ENCODE assay signal across 1 cellular context in genomic region chr5:14449052-14449661, GRCh38.
TF ChIP-seq lines count a peak whose summit lies in the region.

No MANE protein-coding gene starts in this region.

TF ChIP-seq in HEK293, 187 proteins besides CTCF, POLR2A, EP300 and RAD21 (continued from another document and continues in another):
- TF ChIP-seq ZNF24 (tag by site-specific recombination; IDR thresholded peaks at IDR 0.05) (no peak), ZNF239 (tag by site-specific recombination; IDR thresholded peaks at IDR 0.05) (no peak), TRIM28 (IDR thresholded peaks at IDR 0.05; ENCODE audit: borderline replicate concordance, low read length) (no peak), PRDM1 (tag by site-specific recombination; IDR thresholded peaks at IDR 0.05) (no peak), ZNF514 (tag by site-specific recombination; IDR thresholded peaks at IDR 0.05) (no peak), TSHZ1 (tag by site-specific recombination; IDR thresholded peaks at IDR 0.05; ENCODE audit: borderline replicate concordance) (no peak), ZNF214 (tag by site-specific recombination; IDR thresholded peaks at IDR 0.05; ENCODE audit: borderline replicate concordance) (no peak), YY1 (tag by site-specific recombination; IDR thresholded peaks at IDR 0.05) (peak; percentile 46; the same call in 1 of the 2 replicates), ZNF121 (tag by site-specific recombination; IDR thresholded peaks at IDR 0.05) (no peak), ZFP3 (tag by site-specific recombination; IDR thresholded peaks at IDR 0.05; ENCODE audit: low read depth) (no peak), ZNF174 (tag by site-specific recombination; IDR thresholded peaks at IDR 0.05) (no peak), GLIS2 (tag by site-specific recombination; IDR thresholded peaks at IDR 0.05) (peak; percentile 60), ZBTB10 (tag by site-specific recombination; IDR thresholded peaks at IDR 0.05) (no peak), ZBTB49 (tag by site-specific recombination; IDR thresholded peaks at IDR 0.05; ENCODE audit: low read depth) (no peak), ZNF596 (tag by site-specific recombination; IDR thresholded peaks at IDR 0.05) (peak; percentile 9; the same call in 1 of the 2 replicates), ZNF792 (tag by site-specific recombination; IDR thresholded peaks at IDR 0.05) (no peak), ZNF248 (tag by site-specific recombination; IDR thresholded peaks at IDR 0.05) (no peak), SCRT1 (tag by site-specific recombination; IDR thresholded peaks at IDR 0.05; ENCODE audit: borderline replicate concordance) (0 out of 2 replicates have a peak, but pooled peaks have one; percentile 41), ZIC2 (tag by site-specific recombination; IDR thresholded peaks at IDR 0.05) (peak; percentile 23; the same call in 1 of the 2 replicates), ZNF280C (tag by site-specific recombination; IDR thresholded peaks at IDR 0.05) (no peak), ZSCAN23 (tag by site-specific recombination; IDR thresholded peaks at IDR 0.05) (no peak), ZNF513 (tag by site-specific recombination; IDR thresholded peaks at IDR 0.05) (no peak), RBAK (tag by site-specific recombination; IDR thresholded peaks at IDR 0.05) (no peak), ZFP69B (tag by site-specific recombination; IDR thresholded peaks at IDR 0.05) (no peak), ZBTB20 (tag by site-specific recombination; IDR thresholded peaks at IDR 0.05) (no peak), ELK4 (IDR thresholded peaks at IDR 0.05; ENCODE audit: borderline replicate concordance, low read depth, low read length) (no peak)
- TF ChIP-seq, protein P1, sequence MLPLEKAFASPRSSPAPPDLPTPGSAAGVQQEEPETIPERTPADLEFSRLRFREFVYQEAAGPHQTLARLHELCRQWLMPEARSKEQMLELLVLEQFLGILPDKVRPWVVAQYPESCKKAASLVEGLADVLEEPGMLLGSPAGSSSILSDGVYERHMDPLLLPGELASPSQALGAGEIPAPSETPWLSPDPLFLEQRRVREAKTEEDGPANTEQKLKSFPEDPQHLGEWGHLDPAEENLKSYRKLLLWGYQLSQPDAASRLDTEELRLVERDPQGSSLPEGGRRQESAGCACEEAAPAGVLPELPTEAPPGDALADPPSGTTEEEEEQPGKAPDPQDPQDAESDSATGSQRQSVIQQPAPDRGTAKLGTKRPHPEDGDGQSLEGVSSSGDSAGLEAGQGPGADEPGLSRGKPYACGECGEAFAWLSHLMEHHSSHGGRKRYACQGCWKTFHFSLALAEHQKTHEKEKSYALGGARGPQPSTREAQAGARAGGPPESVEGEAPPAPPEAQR (tag by site-specific recombination; IDR thresholded peaks at IDR 0.05): no peak
- TF ChIP-seq, protein P2, sequence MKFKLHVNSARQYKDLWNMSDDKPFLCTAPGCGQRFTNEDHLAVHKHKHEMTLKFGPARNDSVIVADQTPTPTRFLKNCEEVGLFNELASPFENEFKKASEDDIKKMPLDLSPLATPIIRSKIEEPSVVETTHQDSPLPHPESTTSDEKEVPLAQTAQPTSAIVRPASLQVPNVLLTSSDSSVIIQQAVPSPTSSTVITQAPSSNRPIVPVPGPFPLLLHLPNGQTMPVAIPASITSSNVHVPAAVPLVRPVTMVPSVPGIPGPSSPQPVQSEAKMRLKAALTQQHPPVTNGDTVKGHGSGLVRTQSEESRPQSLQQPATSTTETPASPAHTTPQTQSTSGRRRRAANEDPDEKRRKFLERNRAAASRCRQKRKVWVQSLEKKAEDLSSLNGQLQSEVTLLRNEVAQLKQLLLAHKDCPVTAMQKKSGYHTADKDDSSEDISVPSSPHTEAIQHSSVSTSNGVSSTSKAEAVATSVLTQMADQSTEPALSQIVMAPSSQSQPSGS (tag by site-specific recombination; IDR thresholded peaks at IDR 0.05; ENCODE audit: low read depth): 0 out of 2 replicates have a peak, but pooled peaks have one; percentile 42
- TF ChIP-seq, protein P3, sequence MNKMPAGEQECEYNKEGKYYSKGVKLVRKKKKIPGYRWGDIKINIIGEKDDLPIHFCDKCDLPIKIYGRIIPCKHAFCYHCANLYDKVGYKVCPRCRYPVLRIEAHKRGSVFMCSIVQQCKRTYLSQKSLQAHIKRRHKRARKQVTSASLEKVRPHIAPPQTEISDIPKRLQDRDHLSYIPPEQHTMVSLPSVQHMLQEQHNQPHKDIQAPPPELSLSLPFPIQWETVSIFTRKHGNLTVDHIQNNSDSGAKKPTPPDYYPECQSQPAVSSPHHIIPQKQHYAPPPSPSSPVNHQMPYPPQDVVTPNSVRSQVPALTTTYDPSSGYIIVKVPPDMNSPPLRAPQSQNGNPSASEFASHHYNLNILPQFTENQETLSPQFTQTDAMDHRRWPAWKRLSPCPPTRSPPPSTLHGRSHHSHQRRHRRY (tag by site-specific recombination; IDR thresholded peaks at IDR 0.05): no peak
- TF ChIP-seq, protein P4, sequence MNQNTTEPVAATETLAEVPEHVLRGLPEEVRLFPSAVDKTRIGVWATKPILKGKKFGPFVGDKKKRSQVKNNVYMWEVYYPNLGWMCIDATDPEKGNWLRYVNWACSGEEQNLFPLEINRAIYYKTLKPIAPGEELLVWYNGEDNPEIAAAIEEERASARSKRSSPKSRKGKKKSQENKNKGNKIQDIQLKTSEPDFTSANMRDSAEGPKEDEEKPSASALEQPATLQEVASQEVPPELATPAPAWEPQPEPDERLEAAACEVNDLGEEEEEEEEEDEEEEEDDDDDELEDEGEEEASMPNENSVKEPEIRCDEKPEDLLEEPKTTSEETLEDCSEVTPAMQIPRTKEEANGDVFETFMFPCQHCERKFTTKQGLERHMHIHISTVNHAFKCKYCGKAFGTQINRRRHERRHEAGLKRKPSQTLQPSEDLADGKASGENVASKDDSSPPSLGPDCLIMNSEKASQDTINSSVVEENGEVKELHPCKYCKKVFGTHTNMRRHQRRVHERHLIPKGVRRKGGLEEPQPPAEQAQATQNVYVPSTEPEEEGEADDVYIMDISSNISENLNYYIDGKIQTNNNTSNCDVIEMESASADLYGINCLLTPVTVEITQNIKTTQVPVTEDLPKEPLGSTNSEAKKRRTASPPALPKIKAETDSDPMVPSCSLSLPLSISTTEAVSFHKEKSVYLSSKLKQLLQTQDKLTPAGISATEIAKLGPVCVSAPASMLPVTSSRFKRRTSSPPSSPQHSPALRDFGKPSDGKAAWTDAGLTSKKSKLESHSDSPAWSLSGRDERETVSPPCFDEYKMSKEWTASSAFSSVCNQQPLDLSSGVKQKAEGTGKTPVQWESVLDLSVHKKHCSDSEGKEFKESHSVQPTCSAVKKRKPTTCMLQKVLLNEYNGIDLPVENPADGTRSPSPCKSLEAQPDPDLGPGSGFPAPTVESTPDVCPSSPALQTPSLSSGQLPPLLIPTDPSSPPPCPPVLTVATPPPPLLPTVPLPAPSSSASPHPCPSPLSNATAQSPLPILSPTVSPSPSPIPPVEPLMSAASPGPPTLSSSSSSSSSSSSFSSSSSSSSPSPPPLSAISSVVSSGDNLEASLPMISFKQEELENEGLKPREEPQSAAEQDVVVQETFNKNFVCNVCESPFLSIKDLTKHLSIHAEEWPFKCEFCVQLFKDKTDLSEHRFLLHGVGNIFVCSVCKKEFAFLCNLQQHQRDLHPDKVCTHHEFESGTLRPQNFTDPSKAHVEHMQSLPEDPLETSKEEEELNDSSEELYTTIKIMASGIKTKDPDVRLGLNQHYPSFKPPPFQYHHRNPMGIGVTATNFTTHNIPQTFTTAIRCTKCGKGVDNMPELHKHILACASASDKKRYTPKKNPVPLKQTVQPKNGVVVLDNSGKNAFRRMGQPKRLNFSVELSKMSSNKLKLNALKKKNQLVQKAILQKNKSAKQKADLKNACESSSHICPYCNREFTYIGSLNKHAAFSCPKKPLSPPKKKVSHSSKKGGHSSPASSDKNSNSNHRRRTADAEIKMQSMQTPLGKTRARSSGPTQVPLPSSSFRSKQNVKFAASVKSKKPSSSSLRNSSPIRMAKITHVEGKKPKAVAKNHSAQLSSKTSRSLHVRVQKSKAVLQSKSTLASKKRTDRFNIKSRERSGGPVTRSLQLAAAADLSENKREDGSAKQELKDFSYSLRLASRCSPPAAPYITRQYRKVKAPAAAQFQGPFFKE (tag by site-specific recombination; IDR thresholded peaks at IDR 0.05; ENCODE audit: borderline replicate concordance): no peak
